ENCODE assay signal across 1 cellular context in the genomic region with DNA sequence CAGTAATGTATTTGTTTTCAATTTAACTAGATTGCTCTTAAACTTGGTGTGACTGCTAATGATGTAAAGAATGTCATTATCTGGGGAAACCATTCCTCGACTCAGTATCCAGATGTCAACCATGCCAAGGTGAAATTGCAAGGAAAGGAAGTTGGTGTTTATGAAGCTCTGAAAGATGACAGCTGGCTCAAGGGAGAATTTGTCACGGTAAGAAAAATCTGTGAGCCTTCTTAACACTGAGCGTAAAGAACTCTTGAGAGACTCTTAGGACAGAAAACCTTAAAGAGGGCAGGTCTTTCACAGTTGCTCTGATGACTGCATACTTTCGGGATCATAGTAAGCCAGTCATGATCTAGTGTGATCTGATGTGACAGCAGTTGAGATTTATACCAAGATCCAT.
TF ChIP-seq lines count a peak whose summit lies in the region.

No MANE protein-coding gene starts in this region.

TF ChIP-seq in K562, 482 proteins besides CTCF, POLR2A, EP300 and RAD21:
- TF ChIP-seq STAG1 (CRISPR knock-in tag; IDR thresholded peaks at IDR 0.05; ENCODE audit: borderline replicate concordance) (no peak), POLR3G (IDR thresholded peaks at IDR 0.05; ENCODE audit: extremely low read depth, insufficient read length, insufficient replicate concordance) (no peak), HDGF (IDR thresholded peaks at IDR 0.05) (no peak), FIP1L1 (IDR thresholded peaks at IDR 0.05; ENCODE audit: low read depth, low read length, poor library complexity, severe bottlenecking) (no peak), ZNF347 (CRISPR knock-in tag; IDR thresholded peaks at IDR 0.05; ENCODE audit: low read depth) (no peak)
- TF ChIP-seq, protein P1, sequence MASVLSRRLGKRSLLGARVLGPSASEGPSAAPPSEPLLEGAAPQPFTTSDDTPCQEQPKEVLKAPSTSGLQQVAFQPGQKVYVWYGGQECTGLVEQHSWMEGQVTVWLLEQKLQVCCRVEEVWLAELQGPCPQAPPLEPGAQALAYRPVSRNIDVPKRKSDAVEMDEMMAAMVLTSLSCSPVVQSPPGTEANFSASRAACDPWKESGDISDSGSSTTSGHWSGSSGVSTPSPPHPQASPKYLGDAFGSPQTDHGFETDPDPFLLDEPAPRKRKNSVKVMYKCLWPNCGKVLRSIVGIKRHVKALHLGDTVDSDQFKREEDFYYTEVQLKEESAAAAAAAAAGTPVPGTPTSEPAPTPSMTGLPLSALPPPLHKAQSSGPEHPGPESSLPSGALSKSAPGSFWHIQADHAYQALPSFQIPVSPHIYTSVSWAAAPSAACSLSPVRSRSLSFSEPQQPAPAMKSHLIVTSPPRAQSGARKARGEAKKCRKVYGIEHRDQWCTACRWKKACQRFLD (CRISPR knock-in tag; IDR thresholded peaks at IDR 0.05) = no peak
